9 cellular contexts compared by ENCODE assay signal in genomic region chr5:982377-983237, GRCh38. TPM values are rescaled to one million over a fixed set of nuclear protein-coding genes. Genes with fewer than 3 reads are reported as not detected.
DNase-seq lines count a peak whose midpoint lies in the region; ATAC-seq, FAIRE-seq and TF ChIP-seq lines count a peak whose summit lies in the region.
"Had no signal": no experiment of that assay in that cellular context is flagged by ENCODE, and none has a peak within 500 bp of the region (broad histone marks: within the 10 kb centered on the region; RNA-seq: fewer than 3 reads in every experiment).

No MANE protein-coding gene starts in this region.

- H2BK5ac ChIP-seq in mesenchymal stem cell (ENCODE audit: low read depth, low read length, poor library complexity, severe bottlenecking): no peak overlapping the region

- H3K79me1 ChIP-seq in mesenchymal stem cell (replicated peaks; ENCODE audit: low read length, poor library complexity, severe bottlenecking): no peaks in the 10 kb centered on the region

- H3K27ac ChIP-seq in BLaER1 treated with 17β-estradiol and CSF1 and Interleukin-3, amounts not matched to agents 10 nM and 100 nM: no peak overlapping the region
- no peak overlapping the region for H3K27ac ChIP-seq in mesenchymal stem cell (ENCODE audit: low read length, poor library complexity, severe bottlenecking)
- H3K27ac ChIP-seq: ovary had no signal

- no peaks in the 10 kb centered on the region for H3K36me3 Mint-ChIP-seq in WTC11

- H3K4me2 ChIP-seq in BLaER1 treated with 17β-estradiol and CSF1 and Interleukin-3, amounts not matched to agents 10 nM and 100 nM: peak overlapping the region in 7 of 11 experiments; percentile 19 to 46 (median 35); a peak in 10 of 22 replicates
- H3K4me2 ChIP-seq in mesenchymal stem cell (ENCODE audit: low read length, poor library complexity, severe bottlenecking): no peak overlapping the region

- H3K27ac Mint-ChIP-seq in WTC11: no peak overlapping the region

- peak; percentile 63 for TF ChIP-seq CTCF in WTC11 (IDR thresholded peaks at IDR 0.05)

- H2AK5ac ChIP-seq in mesenchymal stem cell (ENCODE audit: low read length, severe bottlenecking): no peak overlapping the region

- 73% methylated on average over 27 of the region's 27 CpGs for WGBS in mesenchymal stem cell

- H3K4ac ChIP-seq in mesenchymal stem cell (ENCODE audit: low read depth in 1 of 2, low read length in 2 of 2): no peak overlapping the region

- peaks cover 0 to 63% (median 53%) of the 10 kb centered on the region in 10 experiments; a peak in 18 of 20 replicates for H3K4me1 ChIP-seq in BLaER1 treated with 17β-estradiol and CSF1 and Interleukin-3, amounts not matched to agents 10 nM and 100 nM
- peaks cover 3% of the 10 kb centered on the region for H3K4me1 ChIP-seq in mesenchymal stem cell (ENCODE audit: control insufficient read depth, insufficient read depth, low read depth, low read length)

- no peak overlapping the region for H3K4me3 ChIP-seq in BLaER1 treated with 17β-estradiol and CSF1 and Interleukin-3, amounts not matched to agents 10 nM and 100 nM
- H3K4me3 ChIP-seq in mesenchymal stem cell (ENCODE audit: insufficient read depth in 1 of 2, low read depth in 1 of 2, low read length in 2 of 2): no peak overlapping the region
- H3K4me3 ChIP-seq: ovary had no signal

- H4K91ac ChIP-seq in mesenchymal stem cell (ENCODE audit: low read length): peak overlapping the region; percentile 83

- FAIRE-seq in HTR-8/SVneo (lab: Jason Lieb, UNC): peak; percentile 79

- no peak overlapping the region for H2BK15ac ChIP-seq in mesenchymal stem cell (ENCODE audit: low read depth, poor library complexity, severe bottlenecking)

- H2AFZ ChIP-seq in mesenchymal stem cell (ENCODE audit: low read depth, low read length): no peak overlapping the region

- peaks cover 6% of the 10 kb centered on the region; the same call in 1 of the 2 replicates for H3K27me3 Mint-ChIP-seq in WTC11 (ENCODE audit: low read depth)

- no peak overlapping the region for H3K23ac ChIP-seq in mesenchymal stem cell (ENCODE audit: low read length in 2 of 2)

- POLR2A ChIA-PET in WTC11 (lab: Charles Lee): no interaction called here

- H3K9me3 ChIP-seq in BLaER1 treated with 17β-estradiol and CSF1 and Interleukin-3, amounts not matched to agents 10 nM and 100 nM (replicated peaks in 1 of 11): peaks cover 29 to 39% (median 35%) of the 10 kb centered on the region in 11 experiments
- H3K9me3 ChIP-seq in mesenchymal stem cell (ENCODE audit: control insufficient read depth, low read length): peaks cover 5% of the 10 kb centered on the region
- H3K9me3 ChIP-seq: ovary had no signal

- H3K4me1 Mint-ChIP-seq in WTC11: no peaks in the 10 kb centered on the region

- no peak overlapping the region for H2BK120ac ChIP-seq in mesenchymal stem cell (ENCODE audit: low read depth, low read length)

- no peaks in the 10 kb centered on the region; a peak in 1 of 22 replicates for H4K20me1 ChIP-seq in BLaER1 treated with 17β-estradiol and CSF1 and Interleukin-3, amounts not matched to agents 10 nM and 100 nM

- ATAC-seq in WTC11 (peak; percentile 99), GM18861 (IDR thresholded peaks at IDR 0.05; ENCODE audit: unreplicated experiment) (no peak)

- H3K27me3 ChIP-seq in BLaER1 treated with 17β-estradiol and CSF1 and Interleukin-3, amounts not matched to agents 10 nM and 100 nM: no peaks in the 10 kb centered on the region
- peaks cover 20 to 64% of the 10 kb centered on the region in 2 experiments for H3K27me3 ChIP-seq in mesenchymal stem cell (ENCODE audit: control insufficient read depth in 1 of 2, insufficient read depth in 1 of 2, low read length in 2 of 2)
- H3K27me3 ChIP-seq: ovary had no signal

- H4K8ac ChIP-seq in mesenchymal stem cell (ENCODE audit: low read length): peak overlapping the region; percentile 49

- H2BK12ac ChIP-seq in mesenchymal stem cell (ENCODE audit: low read length in 2 of 2): no peak overlapping the region

- no peak overlapping the region for H3K14ac ChIP-seq in mesenchymal stem cell (ENCODE audit: low read length in 2 of 2)

- DNase-seq in HTR-8/SVneo (ENCODE audit: insufficient read length, low spot score) (no peak), WTC11 (ENCODE audit: low spot score) (peak; percentile 76), mesenchymal stem cell (no peak), NCI-H2196 (lab: John Stamatoyannopoulos, UW; ENCODE audit: unreplicated experiment) (no peak), CD1c-positive myeloid dendritic cell (ENCODE audit: extremely low spot score) (no peak)
- no peak for DNase-seq in activated naive CD4-positive, alpha-beta T cell treated with Interleukin-2 at 50 U/mL for 16 hours

- H3K36me3 ChIP-seq in BLaER1 treated with 17β-estradiol and CSF1 and Interleukin-3, amounts not matched to agents 10 nM and 100 nM: peaks cover 0 to 14% (median 0%) of the 10 kb centered on the region in 11 experiments; a peak in 3 of 22 replicates
- no peaks in the 10 kb centered on the region for H3K36me3 ChIP-seq in mesenchymal stem cell (ENCODE audit: control insufficient read depth in 1 of 2, insufficient read depth in 2 of 2, low read depth in 1 of 2, low read length in 2 of 2)
- H3K36me3 ChIP-seq: ovary had no signal

- CTCF ChIA-PET in WTC11 (lab: Charles Lee): interaction anchor here (0.5 to 3.3 kb wide), 39 partner anchors 10 to 318 kb away, joined by 3 to 35 read pairs (median 5); no protein-coding TSS in a partner anchor

- H3K4me3 Mint-ChIP-seq in WTC11: no peak overlapping the region

- H3K9me3 Mint-ChIP-seq in WTC11: peaks cover 14% of the 10 kb centered on the region

- peak overlapping the region in 1 of 2 experiments; percentile 59 for H3K18ac ChIP-seq in mesenchymal stem cell (ENCODE audit: low read depth in 1 of 2, low read length in 2 of 2)

- H3K9ac ChIP-seq in BLaER1 treated with 17β-estradiol and CSF1 and Interleukin-3, amounts not matched to agents 10 nM and 100 nM: no peak overlapping the region
- H3K9ac ChIP-seq in mesenchymal stem cell (ENCODE audit: low read length): no peak overlapping the region

TF ChIP-seq in WTC11, 78 proteins besides CTCF, POLR2A, EP300 and RAD21:
- TF ChIP-seq NFE2L1 (CRISPR knock-in tag; IDR thresholded peaks at IDR 0.05) (no peak), MAX (CRISPR knock-in tag; IDR thresholded peaks at IDR 0.05) (0 out of 2 replicates have a peak, but pooled peaks have one; percentile 38)

RNA-seq across cellular contexts. Expression of gene NKD2, which starts 26.0 kb away (rescaled TPM):
- total RNA-seq in WTC11 (2021): 12.8 to 16.6 TPM (median 15.9 TPM) in 3 replicates
- polyA plus RNA-seq in mesenchymal stem cell (2013, experiment 1 of 2): 6.5 TPM
- 6.2 TPM for polyA plus RNA-seq in mesenchymal stem cell (2013, experiment 2 of 2)
